Comparison of ENCODE assay signal across 8 cellular contexts in genomic region chr9:121686930-121687541, GRCh38. TPM values are rescaled to one million over a fixed set of nuclear protein-coding genes. Genes with fewer than 3 reads are reported as not detected.
A peak's percentile ranks its signal among the peaks of the same experiment; 100 is the strongest.
DNase-seq lines count a peak whose midpoint lies in the region; ATAC-seq, FAIRE-seq and TF ChIP-seq lines count a peak whose summit lies in the region.

No MANE protein-coding gene starts in this region.

- TF ChIP-seq RAD21 in IMR-90 (IDR thresholded peaks at IDR 0.05; ENCODE audit: low read length) = peak; percentile 96

- H3K27ac ChIP-seq in IMR-90 (ENCODE audit: insufficient read depth, low read length) = no peak overlapping the region
- no peak overlapping the region for H3K27ac ChIP-seq in ascending aorta

- dilution Hi-C loops in IMR-90 (cut with HindIII; ENCODE audit: low sequenced_read_pairs, unreplicated experiment) = no loop called here

- H2AFZ ChIP-seq in IMR-90 (replicated peaks; ENCODE audit: low read length, poor library complexity) = peak overlapping the region; percentile 38

- ATAC-seq in IMR-90 (ENCODE audit: low read depth) (peak; percentile 92), GM18505 (IDR thresholded peaks at IDR 0.05; ENCODE audit: unreplicated experiment) (no peak)

- 0 out of 2 replicates have a peak, but pooled peaks cover 1% of the 10 kb centered on the region for H3K9me1 ChIP-seq in IMR-90 (ENCODE audit: insufficient read depth, low read length)

- no peak overlapping the region for H3K14ac ChIP-seq in IMR-90 (replicated peaks; ENCODE audit: low read depth, low read length)

- H2BK120ac ChIP-seq in IMR-90 (ENCODE audit: low read depth, low read length) = no peak overlapping the region

- peak; percentile 72 for FAIRE-seq in GM18507 (lab: Jason Lieb, UNC)

- TF ChIP-seq CTCF in IMR-90 (conservative IDR thresholded peaks at IDR 0.05; ENCODE audit: low read depth, low read length) (peak; percentile 92), ascending aorta (IDR thresholded peaks at IDR 0.05) (peak; percentile 79 to 95 (median 85)), retinal pigment epithelial cell (conservative IDR thresholded peaks at IDR 0.05; ENCODE audit: low read depth, low read length) (peak; percentile 96)

- H3K79me1 ChIP-seq in IMR-90 (ENCODE audit: low read depth in 1 of 2, low read length in 2 of 2) = no peaks in the 10 kb centered on the region

- no peak overlapping the region for H3K18ac ChIP-seq in IMR-90 (ENCODE audit: low read depth, low read length)

- 39% methylated on average over 3 of the region's 3 CpGs; no CpG with 5 or more reads in 1 of the 2 experiments for WGBS in IMR-90 (ENCODE audit: extremely low coverage in 2 of 2, insufficient read length in 1 of 2), 2 experiments

- H2AK9ac ChIP-seq in IMR-90 (replicated peaks; ENCODE audit: low read depth, low read length, poor library complexity) = peak overlapping the region; percentile 77

- intact Hi-C loops in IMR-90 (cut with micrococcal nuclease) (loop anchor here (1.0 to 10.0 kb wide), 2 partner anchors 305 to 408 kb away; partner anchors contain the start of gene TTLL11), ascending aorta (cut with DNase I) (loop anchor here (1.0 to 2.0 kb wide), 3 partner anchors 122 to 305 kb away; no protein-coding TSS in a partner anchor)

- H3K4me3 ChIP-seq in IMR-90 (ENCODE audit: insufficient read depth, low read depth, low read length) (no peak overlapping the region), ascending aorta (no peak overlapping the region), retinal pigment epithelial cell (ENCODE audit: low read length) (no peak overlapping the region)

- TF ChIP-seq POLR2A in IMR-90 (IDR thresholded peaks at IDR 0.05; ENCODE audit: low read depth, low read length) (no peak), GM18505 (IDR thresholded peaks at IDR 0.05; ENCODE audit: borderline replicate concordance, extremely low read depth, insufficient read depth, insufficient read length) (no peak)

- H2AK5ac ChIP-seq in IMR-90 (ENCODE audit: low read depth, low read length) = 0 out of 2 replicates have a peak overlapping the region, but pooled peaks have one; percentile 56

- DNase-seq in Ammon's horn (ENCODE audit: low spot score) = peak; percentile 82
- DNase-seq in GM18507 (ENCODE audit: extremely low spot score, insufficient read length, low read depth) = peak; percentile 58
- DNase-seq in IMR-90 = peak; percentile 65
- DNase-seq in SHP77 treated with DMSO at 0.1 percent for 48 hours (lab: John Stamatoyannopoulos, UW) = peak; percentile 39
- peak; percentile 45 to 85 for DNase-seq in ascending aorta (ENCODE audit: low spot score in 2 of 2)
- peak; percentile 90 for DNase-seq in hepatic stellate cell (ENCODE audit: low spot score)
- DNase-seq in retinal pigment epithelial cell (ENCODE audit: low read depth) = no peak

- no peak overlapping the region for H2BK15ac ChIP-seq in IMR-90 (ENCODE audit: low read depth, low read length)

- no peak overlapping the region for H3K23ac ChIP-seq in IMR-90 (ENCODE audit: low read depth, low read length)

- H3K9ac ChIP-seq in IMR-90 (ENCODE audit: low read depth, low read length) = no peak overlapping the region

- POLR2A ChIA-PET in IMR-90 (lab: Charles Lee; ENCODE audit: unreplicated experiment) = no interaction called here

- no peak overlapping the region for H2BK5ac ChIP-seq in IMR-90 (ENCODE audit: low read depth, low read length, poor library complexity, severe bottlenecking)

- no TSS peak for BruUV-seq in IMR-90 (replicated peaks; lab: Mats Ljungman, UMichigan)

- H3K27me3 ChIP-seq in IMR-90 (ENCODE audit: control insufficient read depth, insufficient read depth, low read length) = no peaks in the 10 kb centered on the region
- H3K27me3 ChIP-seq in ascending aorta = no peaks in the 10 kb centered on the region

- no peaks in the 10 kb centered on the region for H3K36me3 ChIP-seq in IMR-90 (ENCODE audit: control insufficient read depth, insufficient read depth, low read length)
- no peaks in the 10 kb centered on the region for H3K36me3 ChIP-seq in ascending aorta

- in situ Hi-C loops in IMR-90 (cut with MboI; ENCODE audit: low sequenced_read_pairs) = loop anchor here (5.0 kb wide), 2 partner anchors 135 to 305 kb away; no protein-coding TSS in a partner anchor

- H3K9me3 ChIP-seq in IMR-90 (ENCODE audit: control insufficient read depth, insufficient read depth, low read length) (no peaks in the 10 kb centered on the region), ascending aorta (no peaks in the 10 kb centered on the region)

- no peak overlapping the region for H4K8ac ChIP-seq in IMR-90 (ENCODE audit: low read depth in 2 of 2, low read length in 2 of 2)

- H3K4me1 ChIP-seq in IMR-90 (ENCODE audit: control insufficient read depth, insufficient read depth, low read length) = peaks cover 5% of the 10 kb centered on the region; the same call in 1 of the 2 replicates
- H3K4me1 ChIP-seq in ascending aorta = peaks cover 0 to 2% of the 10 kb centered on the region in 2 donors

- CTCF ChIA-PET in IMR-90 (lab: Yijun Ruan, JAX) = interaction anchor here (0.6 to 1.7 kb wide), 12 partner anchors 19 to 315 kb away, joined by 3 to 9 read pairs (median 4); no protein-coding TSS in a partner anchor

- no peak overlapping the region for H4K91ac ChIP-seq in IMR-90 (ENCODE audit: insufficient read depth, low read depth, low read length)

- H3K56ac ChIP-seq in IMR-90 (ENCODE audit: extremely low read depth, insufficient read depth, low read length) = no peak overlapping the region

- H4K20me1 ChIP-seq in IMR-90 (ENCODE audit: insufficient read depth, low read length) = peaks cover 15% of the 10 kb centered on the region

- H4K5ac ChIP-seq in IMR-90 (ENCODE audit: low read depth, low read length) = no peak overlapping the region

- H2BK20ac ChIP-seq in IMR-90 (ENCODE audit: low read depth, low read length) = no peak overlapping the region

- no peak overlapping the region for H3K4ac ChIP-seq in IMR-90 (ENCODE audit: low read depth, low read length)

- H3K4me2 ChIP-seq in IMR-90 (ENCODE audit: low read depth, low read length) = no peak overlapping the region

TF ChIP-seq in IMR-90, 13 proteins besides CTCF, POLR2A, EP300 and RAD21:
- no peak for TF ChIP-seq USF2 (IDR thresholded peaks at IDR 0.05; ENCODE audit: low read depth, low read length)
- TF ChIP-seq SMC3 (IDR thresholded peaks at IDR 0.05; ENCODE audit: low read depth, low read length) = peak; percentile 93

RNA-seq across cellular contexts. Expression of gene DAB2IP, which starts 35.6 kb away (rescaled TPM):
- total RNA-seq in IMR-90 (2012; rRNA removed) (5.6 and 6.1 TPM in 2 replicates), ascending aorta (71.6 TPM)
- 17.2 and 20.4 TPM in 2 replicates for polyA plus RNA-seq in IMR-90 (2012; rRNA removed)
- polyA plus RNA-seq in IMR-90 (2012; cell fraction: cytosol; rRNA removed) = 12.2 and 16.5 TPM in 2 replicates
- polyA plus RNA-seq in IMR-90 (2012; cell fraction: nucleus; rRNA removed; ENCODE audit: low replicate concordance) = 27.8 and 42.5 TPM in 2 replicates

Comparison
In these comparisons a context has a peak if more than half of its experiments do, and no peak if none do; other contexts are left out.
1. RNA of gene DAB2IP, which starts 35.6 kb away (total RNA-seq): 71.6 TPM in ascending aorta (single experiment); 5.6 to 6.1 TPM in IMR-90; every median in the first group is over 10 times any median in the second.
2. Peak in every context shown above with its lines, with median percentiles within 50 percentile points of each other: CTCF ChIP-seq.